14 cellular contexts compared by ENCODE assay signal in the genomic region with DNA sequence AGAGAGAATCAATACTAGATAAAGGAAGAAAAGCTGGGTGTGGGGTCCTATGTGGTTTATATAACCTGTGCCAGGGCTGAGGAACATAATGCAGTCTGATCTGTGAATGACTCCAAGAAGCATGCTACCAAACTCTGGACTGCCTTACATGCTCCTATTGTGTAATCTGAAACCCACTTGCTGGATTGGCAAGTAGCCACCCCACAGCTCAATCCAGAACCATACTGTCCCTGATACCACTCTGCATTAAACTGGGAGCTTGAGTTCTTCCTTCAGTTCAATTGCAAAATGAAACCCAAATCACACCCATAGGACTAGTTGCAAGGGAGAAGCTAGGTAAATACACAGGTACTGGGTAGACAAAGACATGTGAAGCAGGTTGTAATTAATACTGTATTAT.
DNase-seq lines count a peak whose midpoint lies in the region; ATAC-seq and TF ChIP-seq lines count a peak whose summit lies in the region.
"Had no signal": no experiment of that assay in that cellular context is flagged by ENCODE, and none has a peak within 500 bp of the region (broad histone marks: within the 10 kb centered on the region; RNA-seq: fewer than 3 reads in every experiment).

No MANE protein-coding gene starts in this region.

- no peaks in the 10 kb centered on the region for H3K36me3 ChIP-seq in hepatocyte (replicated peaks; ENCODE audit: insufficient read depth, low read depth)
- H3K36me3 ChIP-seq: tibial nerve had no signal

- H3K27me3 ChIP-seq in hepatocyte: no peaks in the 10 kb centered on the region
- H3K27me3 ChIP-seq: tibial nerve had no signal

- H3K4me1 ChIP-seq in hepatocyte (ENCODE audit: insufficient read depth): no peaks in the 10 kb centered on the region

- no peak overlapping the region for H2AFZ ChIP-seq in hepatocyte

- H3K79me2 ChIP-seq in hepatocyte: no peaks in the 10 kb centered on the region

- H3K9me3 ChIP-seq in hepatocyte (ENCODE audit: low read depth): no peaks in the 10 kb centered on the region
- H3K9me3 ChIP-seq: tibial nerve had no signal

- TF ChIP-seq CTCF in AG10803 (conservative IDR thresholded peaks at IDR 0.05; ENCODE audit: low read length) (no peak), hepatocyte (IDR thresholded peaks at IDR 0.05; ENCODE audit: poor library complexity) (no peak)

- no peaks in the 10 kb centered on the region for H4K20me1 ChIP-seq in hepatocyte (ENCODE audit: insufficient read depth, poor library complexity, severe bottlenecking)

- ATAC-seq in HG03135 (IDR thresholded peaks at IDR 0.05; ENCODE audit: unreplicated experiment): no peak
- ATAC-seq: naive thymus-derived CD4-positive, alpha-beta T cell had no signal

- H3K4me3 ChIP-seq in AG10803 (ENCODE audit: low read length) (no peak overlapping the region), hepatocyte (no peak overlapping the region)
- H3K4me3 ChIP-seq: tibial nerve had no signal

- H3K9me2 ChIP-seq in hepatocyte (replicated peaks; ENCODE audit: insufficient read depth): no peaks in the 10 kb centered on the region

- H3K4me2 ChIP-seq in hepatocyte: no peak overlapping the region

- peak; percentile 90 for DNase-seq in AG10803 (ENCODE audit: low read depth)
- DNase-seq in HCEC 1CT: peak; percentile 73
- DNase-seq in SHP77 treated with DMSO at 0.1 percent for 48 hours (lab: John Stamatoyannopoulos, UW): peak; percentile 3
- DNase-seq in foreskin melanocyte: peak; percentile 26
- DNase-seq in NCI-H1930 (lab: John Stamatoyannopoulos, UW): no peak
- DNase-seq in stimulated activated naive CD4-positive, alpha-beta T cell (lab: John Stamatoyannopoulos, UW): no peak
- no peak for DNase-seq in hepatocyte (ENCODE audit: low spot score)
- DNase-seq: amygdala; DND-41; hypothalamus; naive thymus-derived CD4-positive, alpha-beta T cell; stimulated activated CD4-positive, alpha-beta T cell treated with anti-CD3 and anti-CD28 coated beads, Interleukin-4, amount 100 ng/mL, for 4 hours had no signal

- H3K27ac ChIP-seq in hepatocyte: no peak overlapping the region
- H3K27ac ChIP-seq: tibial nerve had no signal

Comparison
In these comparisons a context has a peak if more than half of its experiments do, and no peak if none do; other contexts are left out.
1. DNase-seq: peak in AG10803 (single experiment), HCEC 1CT (single experiment), SHP77 treated with DMSO at 0.1 percent for 48 hours (single experiment) and foreskin melanocyte (single experiment); none in NCI-H1930 (0 of 2), stimulated activated naive CD4-positive, alpha-beta T cell (0 of 6) and hepatocyte (single experiment).